1 cellular context compared by ENCODE assay signal in genomic region chr19:36266375-36266961, GRCh38.
TF ChIP-seq lines count a peak whose summit lies in the region.

No MANE protein-coding gene starts in this region.

TF ChIP-seq in GM12891, 5 proteins besides CTCF, POLR2A, EP300 and RAD21 (continued from another document):
- no peak for TF ChIP-seq POLR2AphosphoS5 (IDR thresholded peaks at IDR 0.05; ENCODE audit: low read depth, low read length)
TF ChIP-seq in GM12891: peak in this region for 0.
